Comparison of ENCODE assay signal across 26 cellular contexts in genomic region chr16:3720418-3720817, GRCh38.
"Had no signal": no experiment of that assay in that cellular context is flagged by ENCODE, and none has a peak within 500 bp of the region (broad histone marks: within the 10 kb centered on the region; RNA-seq: fewer than 3 reads in every experiment).

No MANE protein-coding gene starts in this region.

- FAIRE-seq: K562, RCC 7860, TTC549 had no signal

- H3K27me3 Mint-ChIP-seq: activated B cell treated with CpG ODN at 0.5 μM for 24 hours; activated CD4-positive, alpha-beta memory T cell treated with anti-CD3 and anti-CD28 coated beads for 36 hours; activated CD4-positive, alpha-beta T cell treated with anti-CD3 and anti-CD28 coated beads, Interleukin-2, amount 10 ng/mL, durations not matched to agents 7 days and 5 days; activated naive CD4-positive, alpha-beta T cell treated with anti-CD3 and anti-CD28 coated beads, Interleukin-2, amount 50 U/mL, for 24 hours; T-cell had no signal

- H3K9me3 Mint-ChIP-seq: activated B cell treated with CpG ODN at 0.5 μM for 24 hours; activated CD4-positive, alpha-beta memory T cell treated with anti-CD3 and anti-CD28 coated beads for 36 hours; activated CD4-positive, alpha-beta T cell treated with anti-CD3 and anti-CD28 coated beads, Interleukin-2, amount 10 ng/mL, durations not matched to agents 7 days and 5 days; activated naive CD4-positive, alpha-beta T cell treated with anti-CD3 and anti-CD28 coated beads, Interleukin-2, amount 50 U/mL, for 24 hours; activated T-helper 1 cell treated with anti-CD3 and anti-CD28 coated beads, Interleukin-12 subunit alpha, Interleukin-12 subunit beta, Interleukin-2, Interleukin-4 antibody, amounts not matched to agents 30 ng/mL and 10 ng/mL and 1 ng/mL, durations not matched to agents 14 hours and 24 hours and 36 hours; T-cell had no signal

- H3K27me3 ChIP-seq: breast epithelium had no signal

- H3K27ac Mint-ChIP-seq: activated CD4-positive, alpha-beta memory T cell treated with anti-CD3 and anti-CD28 coated beads for 36 hours; activated CD4-positive, alpha-beta T cell treated with anti-CD3 and anti-CD28 coated beads, Interleukin-2, amount 10 ng/mL, durations not matched to agents 7 days and 5 days; activated naive CD4-positive, alpha-beta T cell treated with anti-CD3 and anti-CD28 coated beads, Interleukin-2, amount 50 U/mL, for 24 hours; activated T-helper 1 cell treated with anti-CD3 and anti-CD28 coated beads, Interleukin-12 subunit alpha, Interleukin-12 subunit beta, Interleukin-2, Interleukin-4 antibody, amounts not matched to agents 30 ng/mL and 10 ng/mL and 1 ng/mL, durations not matched to agents 14 hours and 24 hours and 36 hours; T-cell had no signal

- H3K36me3 ChIP-seq: breast epithelium had no signal

- H3K9me3 ChIP-seq: breast epithelium had no signal

- H3K36me3 Mint-ChIP-seq: T-cell had no signal

- H3K4me3 Mint-ChIP-seq: activated B cell treated with CpG ODN at 0.5 μM for 24 hours; activated CD4-positive, alpha-beta memory T cell treated with anti-CD3 and anti-CD28 coated beads for 36 hours; activated CD4-positive, alpha-beta T cell treated with anti-CD3 and anti-CD28 coated beads, Interleukin-2, amount 10 ng/mL, durations not matched to agents 7 days and 5 days; activated naive CD4-positive, alpha-beta T cell treated with anti-CD3 and anti-CD28 coated beads, Interleukin-2, amount 50 U/mL, for 24 hours; activated T-helper 1 cell treated with anti-CD3 and anti-CD28 coated beads, Interleukin-12 subunit alpha, Interleukin-12 subunit beta, Interleukin-2, Interleukin-4 antibody, amounts not matched to agents 30 ng/mL and 10 ng/mL and 1 ng/mL, durations not matched to agents 14 hours and 24 hours and 36 hours; T-cell had no signal

- ATAC-seq: K562, PC-3, T-cell had no signal

- H3K4me3 ChIP-seq: breast epithelium, K562 had no signal

- H3K27ac ChIP-seq: breast epithelium had no signal

- DNase-seq: activated B cell treated with CpG ODN at 0.5 μM for 24 hours; activated CD4-positive, alpha-beta memory T cell treated with anti-CD3 and anti-CD28 coated beads for 36 hours; activated CD4-positive, alpha-beta T cell treated with anti-CD3 and anti-CD28 coated beads, Interleukin-2, amount 10 ng/mL, durations not matched to agents 7 days and 5 days; activated CD8-positive, alpha-beta memory T cell treated with anti-CD3 and anti-CD28 coated beads for 24 hours; activated effector memory CD4-positive, alpha-beta T cell treated with Interleukin-2 at 50 U/mL for 16 hours; activated naive CD4-positive, alpha-beta T cell; Karpas-422; MM.1S; NCI-H1105 treated with DMSO at 0.1 percent for 48 hours; NCI-H1436 treated with DMSO at 0.1 percent for 48 hours; NCI-H187; NCI-H2081; NCI-H510A treated with DMSO at 0.1 percent for 48 hours; NCI-H69; NK-92 treated with Interleukin-12 subunit alpha and Interleukin-12 subunit beta, amount 100 ng/mL, for 24 hours; PC-3; SIG-M5; T-cell; T-helper 2 cell; T1000 had no signal
